Comparison of ENCODE assay signal across 12 cellular contexts in the genomic region with DNA sequence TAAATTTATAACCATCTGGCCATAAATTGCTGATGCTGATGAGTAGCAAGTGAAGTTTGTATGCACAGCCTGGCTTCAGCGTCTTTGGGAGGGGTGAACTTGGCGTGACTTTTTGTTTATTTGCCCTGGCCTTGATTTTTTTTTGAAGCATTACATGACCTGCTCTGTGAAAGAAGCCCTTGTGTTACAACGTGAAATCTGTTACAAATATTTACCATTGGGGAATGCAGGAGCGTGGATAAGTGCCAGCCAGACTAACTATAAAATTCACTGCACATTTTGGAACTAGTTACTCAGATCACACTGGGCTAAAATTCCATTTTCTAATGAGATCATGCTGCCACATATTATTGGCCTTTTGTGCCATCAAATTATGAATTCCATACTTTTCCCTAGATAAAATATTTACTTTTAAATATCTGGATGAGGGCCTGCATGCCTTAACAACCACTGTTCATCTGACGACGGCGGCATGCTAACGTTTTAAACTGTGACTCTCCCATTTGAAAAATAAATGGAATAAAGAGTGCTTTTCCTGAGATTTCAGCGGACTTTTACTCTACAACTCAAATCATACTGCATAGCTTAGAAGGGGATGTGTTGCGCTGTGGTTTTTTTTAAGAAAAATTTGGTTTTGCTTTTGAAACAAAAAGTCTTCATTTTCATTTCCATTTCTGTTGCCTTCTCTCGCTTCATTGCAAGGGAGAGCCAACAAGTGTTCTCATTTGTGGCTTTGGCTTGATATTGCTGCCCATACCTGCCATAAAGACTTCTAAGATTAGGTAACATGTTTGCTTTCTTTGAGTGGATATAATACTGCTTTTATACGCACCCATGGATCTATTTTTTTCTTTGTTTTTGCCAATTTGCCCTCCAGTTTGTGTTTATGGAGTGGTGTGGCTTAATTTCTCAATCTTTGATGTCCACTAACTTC.
DNase-seq lines count a peak whose midpoint lies in the region; ATAC-seq, FAIRE-seq and TF ChIP-seq lines count a peak whose summit lies in the region.
"Had no signal": no experiment of that assay in that cellular context is flagged by ENCODE, and none has a peak within 500 bp of the region (broad histone marks: within the 10 kb centered on the region; RNA-seq: fewer than 3 reads in every experiment).

No MANE protein-coding gene starts in this region.

- H4K20me1 ChIP-seq in SK-N-SH (ENCODE audit: insufficient read depth) = no peaks in the 10 kb centered on the region
- no peaks in the 10 kb centered on the region for H4K20me1 ChIP-seq in hepatocyte (ENCODE audit: insufficient read depth, poor library complexity, severe bottlenecking)

- TF ChIP-seq CTCF in SK-N-SH (IDR thresholded peaks at IDR 0.05) (no peak), Panc1 (IDR thresholded peaks at IDR 0.05) (no peak), hepatocyte (IDR thresholded peaks at IDR 0.05; ENCODE audit: poor library complexity) (no peak), transverse colon (IDR thresholded peaks at IDR 0.05) (no peak)

- POLR2A ChIA-PET in SK-N-SH (lab: Yijun Ruan, JAX) = no interaction called here
- POLR2A ChIA-PET in Panc1 (lab: Charles Lee) = no interaction called here

- H2AFZ ChIP-seq in SK-N-SH (ENCODE audit: low read depth) (no peak overlapping the region), hepatocyte (no peak overlapping the region)

- H3K4me2 ChIP-seq in SK-N-SH (0 out of 2 replicates have a peak overlapping the region, but pooled peaks have one; percentile 2), hepatocyte (peak overlapping the region; percentile 50)

- no peak overlapping the region for H3K9ac ChIP-seq in SK-N-SH

- H3K4me3 ChIP-seq in SK-N-SH (ENCODE audit: low read depth in 2 of 2, low read length in 1 of 2) (no peak overlapping the region), Panc1 (ENCODE audit: low read depth in 2 of 2, low read length in 2 of 2) (no peak overlapping the region), hepatocyte (no peak overlapping the region), transverse colon (no peak overlapping the region)
- H3K4me3 ChIP-seq: uterus had no signal

- in situ Hi-C loops in Panc1 (cut with HindIII; ENCODE audit: low pct_unique_long_range_greater_than_20kb, low sequenced_read_pairs) (no loop called here), transverse colon (cut with MboI; ENCODE audit: low pct_ligation_motif_present in 1 of 4, low pct_unique_long_range_greater_than_20kb in 1 of 4, low sequenced_read_pairs in 3 of 4) (loop anchor here in 1 of 4 donors (25.0 kb wide), 1 partner anchor 816 kb away; no protein-coding TSS in a partner anchor)

- 12% methylated on average over 12 of the region's 12 CpGs for WGBS in SK-N-SH (ENCODE audit: low lambda C conversion rate)
- WGBS in hepatocyte (ENCODE audit: low lambda C conversion rate, missing lambda C conversion rate) = 52% methylated on average over 12 of the region's 12 CpGs
- 31 to 37% methylated on average over 11 to 12 of the region's 12 CpGs for WGBS in transverse colon (ENCODE audit: low coverage in 1 of 2), 2 donors

- H3K36me3 ChIP-seq in SK-N-SH (replicated peaks in 1 of 2; ENCODE audit: control insufficient read depth in 1 of 2, insufficient read depth in 2 of 2, low read length in 1 of 2) (no peaks in the 10 kb centered on the region), Panc1 (ENCODE audit: control insufficient read depth, insufficient read depth, low read length) (no peaks in the 10 kb centered on the region), hepatocyte (replicated peaks; ENCODE audit: insufficient read depth, low read depth) (no peaks in the 10 kb centered on the region), transverse colon (no peaks in the 10 kb centered on the region)
- H3K36me3 ChIP-seq: uterus had no signal

- H3K9me2 ChIP-seq in SK-N-SH (no peaks in the 10 kb centered on the region), hepatocyte (replicated peaks; ENCODE audit: insufficient read depth) (no peaks in the 10 kb centered on the region)

- TF ChIP-seq POLR2A in transverse colon (IDR thresholded peaks at IDR 0.05) (no peak), H54 (IDR thresholded peaks at IDR 0.05; ENCODE audit: low read depth, low read length) (no peak)

- no peak overlapping the region for H3K27ac ChIP-seq in SK-N-SH (ENCODE audit: low read depth in 2 of 2, low read length in 1 of 2)
- peak overlapping the region; percentile 63 for H3K27ac ChIP-seq in Panc1 (ENCODE audit: low read length)
- no peak overlapping the region for H3K27ac ChIP-seq in hepatocyte
- H3K27ac ChIP-seq in transverse colon = peak overlapping the region; percentile 44 to 54 (median 49)
- H3K27ac ChIP-seq: uterus had no signal

- no peaks in the 10 kb centered on the region for H3K79me2 ChIP-seq in SK-N-SH (ENCODE audit: insufficient read depth)
- no peaks in the 10 kb centered on the region for H3K79me2 ChIP-seq in hepatocyte

- intact Hi-C loops in Panc1 (cut with micrococcal nuclease; ENCODE audit: unreplicated experiment) = loop anchor here (5.0 to 10.0 kb wide), 2 partner anchors 324 to 1596 kb away; no protein-coding TSS in a partner anchor
- intact Hi-C loops in transverse colon (cut with DNase I; ENCODE audit: low total_unique reads) = no loop called here

- ATAC-seq in SK-N-SH treated with all-trans-retinoic acid at 6 μM for 48 hours = no peak
- ATAC-seq in Panc1 = peak; percentile 55
- ATAC-seq in GM19324 (IDR thresholded peaks at IDR 0.05; ENCODE audit: low FRiP score, unreplicated experiment) = no peak
- ATAC-seq: activated CD4-positive, CD25-positive, alpha-beta regulatory T cell treated with anti-CD3 and anti-CD28 coated beads, Interleukin-2, amount 50 U/mL, for 24 hours had no signal

- H3K9me3 ChIP-seq in SK-N-SH (no peaks in the 10 kb centered on the region), Panc1 (ENCODE audit: control insufficient read depth, insufficient read depth, low read depth, low read length) (no peaks in the 10 kb centered on the region), hepatocyte (ENCODE audit: low read depth) (no peaks in the 10 kb centered on the region), transverse colon (no peaks in the 10 kb centered on the region)
- H3K9me3 ChIP-seq: uterus had no signal

- H3K4me1 ChIP-seq in SK-N-SH (ENCODE audit: control insufficient read depth in 1 of 2, insufficient read depth in 2 of 2, low read depth in 1 of 2, low read length in 1 of 2) = no peaks in the 10 kb centered on the region
- peaks cover 3% of the 10 kb centered on the region; the same call in 1 of the 2 replicates for H3K4me1 ChIP-seq in Panc1 (ENCODE audit: control insufficient read depth, insufficient read depth, low read length)
- peaks cover 4% of the 10 kb centered on the region for H3K4me1 ChIP-seq in hepatocyte (ENCODE audit: insufficient read depth)
- peaks cover 0 to 46% (median 14%) of the 10 kb centered on the region in 4 donors for H3K4me1 ChIP-seq in transverse colon
- H3K4me1 ChIP-seq: uterus had no signal

- H3K27me3 ChIP-seq in SK-N-SH (ENCODE audit: insufficient read depth) (peaks cover 14% of the 10 kb centered on the region; the same call in 1 of the 2 replicates), Panc1 (ENCODE audit: control insufficient read depth, insufficient read depth, low read length) (no peaks in the 10 kb centered on the region), hepatocyte (no peaks in the 10 kb centered on the region), transverse colon (no peaks in the 10 kb centered on the region)
- H3K27me3 ChIP-seq: uterus had no signal

- BruUV-seq in Panc1 (replicated peaks; lab: Mats Ljungman, UMichigan) = no TSS peak

- TF ChIP-seq EP300 in SK-N-SH (IDR thresholded peaks at IDR 0.05; ENCODE audit: borderline replicate concordance in 1 of 2, low read depth in 1 of 2, low read length in 1 of 2) = no peak
- TF ChIP-seq EP300 in transverse colon (IDR thresholded peaks at IDR 0.05; ENCODE audit: low read depth) = no peak

- no peaks in the 10 kb centered on the region for H3F3A ChIP-seq in SK-N-SH (replicated peaks; ENCODE audit: insufficient read depth)

- FAIRE-seq in H54 (lab: Jason Lieb, UNC) = no peak

- CTCF ChIA-PET in SK-N-SH (lab: Yijun Ruan, JAX) (interaction anchor here (0.7 to 2.8 kb wide), 3 partner anchors 9 to 1651 kb away, joined by 3 to 9 read pairs (median 3); no protein-coding TSS in a partner anchor), Panc1 (lab: Charles Lee) (no interaction called here)

- TF ChIP-seq RAD21 in SK-N-SH (IDR thresholded peaks at IDR 0.05; ENCODE audit: low read length) = no peak

- DNase-seq in SK-N-SH = no peak
- DNase-seq in Panc1 (ENCODE audit: low read depth, low spot score) = no peak
- peak; percentile 30 for DNase-seq in hepatocyte (ENCODE audit: low spot score)
- peak; percentile 44 for DNase-seq in transverse colon
- no peak for DNase-seq in H54 (ENCODE audit: insufficient read length, low spot score)
- DNase-seq in foreskin melanocyte = no peak
- DNase-seq: activated naive CD4-positive, alpha-beta T cell treated with Interleukin-2 at 50 U/mL for 16 hours; effector CD4-positive, alpha-beta T cell; uterus had no signal

TF ChIP-seq in SK-N-SH, 30 proteins besides CTCF, POLR2A, EP300 and RAD21 (continues in another document):
- TF ChIP-seq, protein P1, sequence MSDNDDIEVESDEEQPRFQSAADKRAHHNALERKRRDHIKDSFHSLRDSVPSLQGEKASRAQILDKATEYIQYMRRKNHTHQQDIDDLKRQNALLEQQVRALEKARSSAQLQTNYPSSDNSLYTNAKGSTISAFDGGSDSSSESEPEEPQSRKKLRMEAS (IDR thresholded peaks at IDR 0.05; ENCODE audit: low read depth) = no peak
- no peak for TF ChIP-seq POLR2AphosphoS5 (IDR thresholded peaks at IDR 0.05; ENCODE audit: low read depth, low read length)
- no peak for TF ChIP-seq YY1 (IDR thresholded peaks at IDR 0.05; ENCODE audit: low read depth)
- TF ChIP-seq RFX5 (IDR thresholded peaks at IDR 0.05; ENCODE audit: low read length) = no peak
- TF ChIP-seq SMC3 (IDR thresholded peaks at IDR 0.05; ENCODE audit: low read depth, low read length) = no peak

TF ChIP-seq in SK-N-SH treated with all-trans-retinoic acid at 6 μM for 48 hours, 23 proteins besides CTCF, POLR2A, EP300 and RAD21 (continues in another document):
- TF ChIP-seq ARNTL (CRISPR knock-in tag; IDR thresholded peaks at IDR 0.05; ENCODE audit: borderline replicate concordance, low read depth) (no peak), CSDC2 (CRISPR knock-in tag; IDR thresholded peaks at IDR 0.05) (no peak), OSR1 (CRISPR knock-in tag; IDR thresholded peaks at IDR 0.05) (no peak), RARB (CRISPR knock-in tag; IDR thresholded peaks at IDR 0.05) (no peak), SNAI2 (CRISPR knock-in tag; IDR thresholded peaks at IDR 0.05) (no peak), ZC3H10 (CRISPR knock-in tag; IDR thresholded peaks at IDR 0.05) (no peak)

Comparison
In these comparisons a context has a peak if more than half of its experiments do, and no peak if none do; other contexts are left out.
1. DNase-seq: peak in hepatocyte (single experiment) and transverse colon (single experiment); none in SK-N-SH (single experiment), Panc1 (single experiment), H54 (single experiment) and foreskin melanocyte (single experiment).
2. H3K27ac ChIP-seq: peak in Panc1 (single experiment) and transverse colon (4 of 4); none in SK-N-SH (0 of 2) and hepatocyte (single experiment).